In the genomic region with DNA sequence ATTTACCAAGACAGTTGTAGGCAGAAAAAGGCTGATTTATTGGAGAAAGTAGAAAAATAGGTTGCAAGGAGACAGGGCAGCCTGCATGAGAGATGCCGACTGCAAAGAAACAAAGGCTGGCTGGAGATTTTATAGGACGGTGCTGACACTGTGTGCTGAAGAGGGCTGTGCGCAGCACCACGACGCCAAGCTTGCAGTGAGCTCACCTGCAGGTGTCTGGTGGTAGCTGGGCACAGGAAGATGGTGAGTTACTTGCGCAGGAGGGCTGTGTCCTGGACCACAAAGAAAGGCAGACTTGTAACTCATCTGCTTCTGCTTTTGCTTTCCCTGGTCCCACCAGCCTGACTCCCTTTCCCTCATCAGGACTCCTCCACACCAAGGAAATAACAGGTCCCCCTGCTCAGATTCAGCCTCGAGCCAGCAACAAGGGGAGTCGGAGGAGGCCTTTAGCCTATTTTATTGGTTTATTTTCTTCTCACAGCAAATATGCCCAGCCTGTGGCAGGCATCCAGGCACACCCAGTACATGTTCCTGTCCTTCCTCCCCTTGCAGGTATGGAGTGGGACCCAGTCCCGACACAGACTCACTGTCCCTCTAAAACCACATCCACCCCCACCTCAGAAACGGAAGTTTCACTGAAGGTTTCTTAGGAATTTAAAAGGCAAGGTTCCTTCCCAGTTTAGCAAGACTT, we compare ENCODE assay signal across 1 cellular context.
TF ChIP-seq lines count a peak whose summit lies in the region.

No MANE protein-coding gene starts in this region.

TF ChIP-seq in HepG2, 621 proteins besides CTCF, POLR2A, EP300 and RAD21 (continued from another document):
- TF ChIP-seq, protein P1, sequence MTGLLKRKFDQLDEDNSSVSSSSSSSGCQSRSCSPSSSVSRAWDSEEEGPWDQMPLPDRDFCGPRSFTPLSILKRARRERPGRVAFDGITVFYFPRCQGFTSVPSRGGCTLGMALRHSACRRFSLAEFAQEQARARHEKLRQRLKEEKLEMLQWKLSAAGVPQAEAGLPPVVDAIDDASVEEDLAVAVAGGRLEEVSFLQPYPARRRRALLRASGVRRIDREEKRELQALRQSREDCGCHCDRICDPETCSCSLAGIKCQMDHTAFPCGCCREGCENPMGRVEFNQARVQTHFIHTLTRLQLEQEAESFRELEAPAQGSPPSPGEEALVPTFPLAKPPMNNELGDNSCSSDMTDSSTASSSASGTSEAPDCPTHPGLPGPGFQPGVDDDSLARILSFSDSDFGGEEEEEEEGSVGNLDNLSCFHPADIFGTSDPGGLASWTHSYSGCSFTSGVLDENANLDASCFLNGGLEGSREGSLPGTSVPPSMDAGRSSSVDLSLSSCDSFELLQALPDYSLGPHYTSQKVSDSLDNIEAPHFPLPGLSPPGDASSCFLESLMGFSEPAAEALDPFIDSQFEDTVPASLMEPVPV (CRISPR knock-in tag; IDR thresholded peaks at IDR 0.05), result no peak
- TF ChIP-seq, protein P2, sequence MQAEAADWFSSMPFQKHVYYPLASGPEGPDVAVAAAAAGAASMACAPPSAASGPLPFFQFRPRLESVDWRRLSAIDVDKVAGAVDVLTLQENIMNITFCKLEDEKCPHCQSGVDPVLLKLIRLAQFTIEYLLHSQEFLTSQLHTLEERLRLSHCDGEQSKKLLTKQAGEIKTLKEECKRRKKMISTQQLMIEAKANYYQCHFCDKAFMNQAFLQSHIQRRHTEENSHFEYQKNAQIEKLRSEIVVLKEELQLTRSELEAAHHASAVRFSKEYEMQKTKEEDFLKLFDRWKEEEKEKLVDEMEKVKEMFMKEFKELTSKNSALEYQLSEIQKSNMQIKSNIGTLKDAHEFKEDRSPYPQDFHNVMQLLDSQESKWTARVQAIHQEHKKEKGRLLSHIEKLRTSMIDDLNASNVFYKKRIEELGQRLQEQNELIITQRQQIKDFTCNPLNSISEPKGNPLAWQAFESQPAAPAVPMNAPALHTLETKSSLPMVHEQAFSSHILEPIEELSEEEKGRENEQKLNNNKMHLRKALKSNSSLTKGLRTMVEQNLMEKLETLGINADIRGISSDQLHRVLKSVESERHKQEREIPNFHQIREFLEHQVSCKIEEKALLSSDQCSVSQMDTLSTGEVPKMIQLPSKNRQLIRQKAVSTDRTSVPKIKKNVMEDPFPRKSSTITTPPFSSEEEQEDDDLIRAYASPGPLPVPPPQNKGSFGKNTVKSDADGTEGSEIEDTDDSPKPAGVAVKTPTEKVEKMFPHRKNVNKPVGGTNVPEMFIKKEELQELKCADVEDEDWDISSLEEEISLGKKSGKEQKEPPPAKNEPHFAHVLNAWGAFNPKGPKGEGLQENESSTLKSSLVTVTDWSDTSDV (CRISPR knock-in tag; IDR thresholded peaks at IDR 0.05), result no peak
- TF ChIP-seq, protein P3, sequence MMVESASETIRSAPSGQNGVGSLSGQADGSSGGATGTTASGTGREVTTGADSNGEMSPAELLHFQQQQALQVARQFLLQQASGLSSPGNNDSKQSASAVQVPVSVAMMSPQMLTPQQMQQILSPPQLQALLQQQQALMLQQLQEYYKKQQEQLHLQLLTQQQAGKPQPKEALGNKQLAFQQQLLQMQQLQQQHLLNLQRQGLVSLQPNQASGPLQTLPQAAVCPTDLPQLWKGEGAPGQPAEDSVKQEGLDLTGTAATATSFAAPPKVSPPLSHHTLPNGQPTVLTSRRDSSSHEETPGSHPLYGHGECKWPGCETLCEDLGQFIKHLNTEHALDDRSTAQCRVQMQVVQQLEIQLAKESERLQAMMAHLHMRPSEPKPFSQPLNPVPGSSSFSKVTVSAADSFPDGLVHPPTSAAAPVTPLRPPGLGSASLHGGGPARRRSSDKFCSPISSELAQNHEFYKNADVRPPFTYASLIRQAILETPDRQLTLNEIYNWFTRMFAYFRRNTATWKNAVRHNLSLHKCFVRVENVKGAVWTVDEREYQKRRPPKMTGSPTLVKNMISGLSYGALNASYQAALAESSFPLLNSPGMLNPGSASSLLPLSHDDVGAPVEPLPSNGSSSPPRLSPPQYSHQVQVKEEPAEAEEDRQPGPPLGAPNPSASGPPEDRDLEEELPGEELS (CRISPR knock-in tag; IDR thresholded peaks at IDR 0.05), result no peak
- TF ChIP-seq ZNF547 (CRISPR knock-in tag; IDR thresholded peaks at IDR 0.05) (no peak), SNRNP70 (IDR thresholded peaks at IDR 0.05; ENCODE audit: low read depth, low read length) (no peak), ZNF225 (CRISPR knock-in tag; IDR thresholded peaks at IDR 0.05) (no peak), MEIS2 (CRISPR knock-in tag; IDR thresholded peaks at IDR 0.05) (no peak)
TF ChIP-seq in HepG2: peak in this region for 0.
